Comparison of ENCODE assay signal across 21 cellular contexts in genomic region chr6:148893073-148893472, GRCh38.
DNase-seq lines count a peak whose midpoint lies in the region; ATAC-seq, FAIRE-seq and TF ChIP-seq lines count a peak whose summit lies in the region.
"Had no signal": no experiment of that assay in that cellular context is flagged by ENCODE, and none has a peak within 500 bp of the region (broad histone marks: within the 10 kb centered on the region; RNA-seq: fewer than 3 reads in every experiment).

No MANE protein-coding gene starts in this region.

- TF ChIP-seq POLR2A in HepG2 (IDR thresholded peaks at IDR 0.05; ENCODE audit: insufficient read depth in 1 of 2, low read depth in 2 of 2, low read length in 2 of 2) (no peak), right lobe of liver (IDR thresholded peaks at IDR 0.05) (no peak), K562 (conservative IDR thresholded peaks at IDR 0.05) (no peak)

- H3K9me3 Mint-ChIP-seq in GM23338, result no peaks in the 10 kb centered on the region
- H3K9me3 Mint-ChIP-seq: CD4-positive, alpha-beta T cell; CD8-positive, alpha-beta T cell had no signal

- H3K4me1 ChIP-seq in HepG2 (ENCODE audit: insufficient read depth, low read length), result peaks cover 19% of the 10 kb centered on the region
- peaks cover 0 to 21% (median 5%) of the 10 kb centered on the region in 4 donors for H3K4me1 ChIP-seq in right lobe of liver
- 0 out of 2 replicates have a peak, but pooled peaks cover 5% of the 10 kb centered on the region for H3K4me1 ChIP-seq in GM23338 (ENCODE audit: insufficient read depth)
- no peaks in the 10 kb centered on the region for H3K4me1 ChIP-seq in K562 (replicated peaks in 1 of 2; ENCODE audit: control insufficient read depth in 2 of 2, insufficient read depth in 2 of 2, low read length in 2 of 2)
- H3K4me1 ChIP-seq: Caco-2 had no signal

- TF ChIP-seq RAD21 in HepG2 (CRISPR knock-in tag; IDR thresholded peaks at IDR 0.05) (no peak), K562 (CRISPR knock-in tag; conservative IDR thresholded peaks at IDR 0.05 in 1 of 2, IDR thresholded peaks at IDR 0.05 in 1 of 2) (no peak)

- no peak overlapping the region for H3K27ac ChIP-seq in HepG2 (ENCODE audit: extremely low read length, insufficient read depth, low read length)
- H3K27ac ChIP-seq in right lobe of liver, result no peak overlapping the region
- no peak overlapping the region for H3K27ac ChIP-seq in GM23338 (ENCODE audit: low read depth)
- no peak overlapping the region for H3K27ac ChIP-seq in K562 (ENCODE audit: extremely low read depth, low read depth, low read length)
- H3K27ac ChIP-seq: BLaER1 treated with 17β-estradiol and CSF1 and Interleukin-3, amounts not matched to agents 10 nM and 100 nM; C4-2B had no signal

- H3K4me1 Mint-ChIP-seq in GM23338, result peaks cover 16% of the 10 kb centered on the region

- no peaks in the 10 kb centered on the region for H3K9me2 ChIP-seq in GM23338 (ENCODE audit: insufficient read depth)

- no peak for DNase-seq in HepG2 (ENCODE audit: low spot score)
- no peak for DNase-seq in right lobe of liver
- DNase-seq in GM23338 (ENCODE audit: low spot score), result no peak
- DNase-seq in K562 (ENCODE audit: extremely low read depth in 1 of 4, low spot score in 3 of 4), result no peak
- DNase-seq in dermis blood vessel endothelial cell, result no peak
- no peak for DNase-seq in NCI-H82 (lab: John Stamatoyannopoulos, UW)
- DNase-seq: 8988T; AML-193; Caco-2; Calu3; CD4-positive, alpha-beta T cell; CD8-positive, alpha-beta T cell; DMS79 treated with DMSO at 0.1 percent for 48 hours had no signal

- H3K4me2 ChIP-seq in HepG2 (ENCODE audit: low read depth, low read length) (no peak overlapping the region), GM23338 (no peak overlapping the region), K562 (ENCODE audit: insufficient read depth, low read length) (no peak overlapping the region)
- H3K4me2 ChIP-seq: BLaER1 treated with 17β-estradiol and CSF1 and Interleukin-3, amounts not matched to agents 10 nM and 100 nM had no signal

- H3K9ac ChIP-seq in HepG2 (ENCODE audit: insufficient read depth, low read depth, low read length), result no peak overlapping the region
- H3K9ac ChIP-seq in K562 (ENCODE audit: insufficient read depth in 1 of 2, low read depth in 2 of 2, low read length in 2 of 2), result no peak overlapping the region
- H3K9ac ChIP-seq: BLaER1 treated with 17β-estradiol and CSF1 and Interleukin-3, amounts not matched to agents 10 nM and 100 nM had no signal

- H3K79me2 ChIP-seq in HepG2 (ENCODE audit: insufficient read depth, low read length) (no peaks in the 10 kb centered on the region), GM23338 (replicated peaks; ENCODE audit: insufficient read depth) (no peaks in the 10 kb centered on the region), K562 (ENCODE audit: control insufficient read depth, insufficient read depth, low read length) (no peaks in the 10 kb centered on the region)

- no peak for FAIRE-seq in HepG2 (lab: Jason Lieb, UNC)
- no peak for FAIRE-seq in K562 (lab: Jason Lieb, UNC)
- FAIRE-seq: D721Med, G401.6, GM12878, GM12892, GM18507 had no signal

- H3K4me3 ChIP-seq in HepG2 (replicated peaks in 1 of 3; ENCODE audit: insufficient read depth in 1 of 3, low read depth in 2 of 3, low read length in 3 of 3) (no peak overlapping the region), right lobe of liver (no peak overlapping the region), GM23338 (no peak overlapping the region), K562 (no peak overlapping the region)
- H3K4me3 ChIP-seq: BLaER1 treated with 17β-estradiol and CSF1 and Interleukin-3, amounts not matched to agents 10 nM and 100 nM; GM12878 had no signal

- H3K27me3 ChIP-seq in HepG2 (ENCODE audit: control insufficient read depth in 1 of 2, insufficient read depth in 2 of 2, low read length in 2 of 2) (peaks cover 0 to 15% of the 10 kb centered on the region in 2 experiments; a peak in 3 of 5 replicates), right lobe of liver (no peaks in the 10 kb centered on the region), GM23338 (ENCODE audit: insufficient read depth) (no peaks in the 10 kb centered on the region), K562 (ENCODE audit: control insufficient read depth in 2 of 2, insufficient read depth in 2 of 2, low read length in 2 of 2) (peaks cover 0 to 22% of the 10 kb centered on the region in 2 experiments; a peak in 4 of 5 replicates)
- H3K27me3 ChIP-seq: BLaER1 treated with 17β-estradiol and CSF1 and Interleukin-3, amounts not matched to agents 10 nM and 100 nM had no signal

- POLR2A ChIA-PET in HepG2 (lab: Yijun Ruan, JAX), result no interaction called here
- POLR2A ChIA-PET in K562 (lab: Yijun Ruan, JAX), result no interaction called here

- H3K9me3 ChIP-seq in HepG2 (ENCODE audit: low read length), result no peaks in the 10 kb centered on the region
- H3K9me3 ChIP-seq in right lobe of liver, result peaks cover 0 to 3% (median under 1%) of the 10 kb centered on the region in 4 donors
- H3K9me3 ChIP-seq in K562 (replicated peaks; ENCODE audit: control insufficient read depth, insufficient read depth, low read depth, low read length), result no peaks in the 10 kb centered on the region
- H3K9me3 ChIP-seq: Caco-2 had no signal

- intact Hi-C loops in HepG2 (cut with micrococcal nuclease; ENCODE audit: unreplicated experiment) (no loop called here), right lobe of liver (cut with DNase I) (no loop called here), K562 (cut with micrococcal nuclease) (no loop called here)

- H3K36me3 Mint-ChIP-seq in GM23338 (ENCODE audit: low read depth), result peaks cover 42% of the 10 kb centered on the region
- H3K36me3 Mint-ChIP-seq: CD8-positive, alpha-beta T cell had no signal

- H2AFZ ChIP-seq in HepG2 (ENCODE audit: low read length) (no peak overlapping the region), GM23338 (no peak overlapping the region), K562 (ENCODE audit: low read depth, low read length) (no peak overlapping the region)

- no peaks in the 10 kb centered on the region for H3F3A ChIP-seq in GM23338 (replicated peaks; ENCODE audit: low read depth)

- no peak overlapping the region for H3K4me3 Mint-ChIP-seq in GM23338
- H3K4me3 Mint-ChIP-seq: B cell; CD4-positive, alpha-beta T cell; CD8-positive, alpha-beta T cell had no signal

- peaks cover 4% of the 10 kb centered on the region for H3K27me3 Mint-ChIP-seq in GM23338 (ENCODE audit: insufficient read depth, low read depth, poor library complexity)
- H3K27me3 Mint-ChIP-seq: B cell; CD4-positive, alpha-beta T cell had no signal

- in situ Hi-C loops in HepG2 (cut with HindIII; ENCODE audit: extremely low pct_ligation_motif_present, low pct_unique_long_range_greater_than_20kb), result no loop called here
- in situ Hi-C loops in K562 (cut with MboI), result no loop called here

- H4K20me1 ChIP-seq in HepG2 (ENCODE audit: insufficient read depth, low read length), result no peaks in the 10 kb centered on the region
- no peaks in the 10 kb centered on the region; the same call in 1 of the 2 replicates for H4K20me1 ChIP-seq in GM23338 (replicated peaks; ENCODE audit: insufficient read depth)
- no peaks in the 10 kb centered on the region for H4K20me1 ChIP-seq in K562 (replicated peaks; ENCODE audit: control insufficient read depth, insufficient read depth, low read length)
- H4K20me1 ChIP-seq: BLaER1 treated with 17β-estradiol and CSF1 and Interleukin-3, amounts not matched to agents 10 nM and 100 nM had no signal

- H3K36me3 ChIP-seq in HepG2 (replicated peaks in 1 of 2; ENCODE audit: control insufficient read depth in 1 of 2, insufficient read depth in 2 of 2, low read length in 2 of 2) (no peaks in the 10 kb centered on the region), right lobe of liver (no peaks in the 10 kb centered on the region), GM23338 (ENCODE audit: insufficient read depth) (no peaks in the 10 kb centered on the region; the same call in 1 of the 2 replicates), K562 (ENCODE audit: control insufficient read depth, insufficient read depth, low read length) (no peaks in the 10 kb centered on the region)

- CTCF ChIA-PET in HepG2 (lab: Yijun Ruan, JAX; ENCODE audit: low intra/inter-chr PET ratio, low total read pairs), result no interaction called here
- CTCF ChIA-PET in K562 (lab: Yijun Ruan, JAX; ENCODE audit: low intra/inter-chr PET ratio), result no interaction called here

- TF ChIP-seq CTCF in HepG2 (CRISPR knock-in tag; IDR thresholded peaks at IDR 0.05) (no peak), right lobe of liver (IDR thresholded peaks at IDR 0.05) (no peak), GM23338 (conservative IDR thresholded peaks at IDR 0.05; ENCODE audit: low read depth in 2 of 2) (no peak), K562 (IDR thresholded peaks at IDR 0.05 in 2 of 3, conservative IDR thresholded peaks at IDR 0.05 in 1 of 3; ENCODE audit: insufficient read depth in 2 of 3, low read depth in 1 of 3, low read length in 3 of 3) (no peak)

- no TSS peak for BruUV-seq in HepG2 (replicated peaks; lab: Mats Ljungman, UMichigan)
- BruUV-seq in K562 (replicated peaks; lab: Mats Ljungman, UMichigan), result no TSS peak

- H3K9me1 ChIP-seq in K562 (ENCODE audit: control insufficient read depth, insufficient read depth, low read length), result no peaks in the 10 kb centered on the region

- H3K27ac Mint-ChIP-seq in GM23338, result 0 out of 2 replicates have a peak overlapping the region, but pooled peaks have one; percentile 60
- H3K27ac Mint-ChIP-seq: B cell; CD4-positive, alpha-beta T cell; CD8-positive, alpha-beta T cell had no signal

- 19% methylated on average over 2 of the region's 2 CpGs for WGBS in HepG2 (ENCODE audit: low lambda C conversion rate)
- WGBS in right lobe of liver (ENCODE audit: insufficient coverage, low coverage, low lambda C conversion rate, missing lambda C conversion rate), result 55% methylated on average over 2 of the region's 2 CpGs
- 2% methylated on average over 2 of the region's 2 CpGs for WGBS in K562 (ENCODE audit: insufficient coverage, low coverage, missing lambda C conversion rate)

- TF ChIP-seq EP300 in HepG2 (IDR thresholded peaks at IDR 0.05; ENCODE audit: low read depth in 2 of 2, low read length in 2 of 2), result no peak
- TF ChIP-seq EP300 in HepG2 (CRISPR knock-in tag; IDR thresholded peaks at IDR 0.05; ENCODE audit: borderline replicate concordance), result no peak
- no peak for TF ChIP-seq EP300 in K562 (IDR thresholded peaks at IDR 0.05; ENCODE audit: low read length)

- ATAC-seq in HepG2 (no peak), right lobe of liver (no peak), GM23338 (no peak), K562 (no peak)
- ATAC-seq: CD8-positive, alpha-beta T cell; GM12878 had no signal

TF ChIP-seq in HepG2, 621 proteins besides CTCF, POLR2A, EP300 and RAD21 (continues in another document):
- peak; percentile 84 for TF ChIP-seq MAFF (IDR thresholded peaks at IDR 0.05; ENCODE audit: low read depth, low read length)
- peak; percentile 81 to 90 for TF ChIP-seq MAFK (conservative IDR thresholded peaks at IDR 0.05 in 1 of 2, IDR thresholded peaks at IDR 0.05 in 1 of 2; ENCODE audit: low read length in 2 of 2)

TF ChIP-seq in GM23338, 12 proteins besides CTCF, POLR2A, EP300 and RAD21 (continues in another document):
- TF ChIP-seq STAT1 (IDR thresholded peaks at IDR 0.05; ENCODE audit: unreplicated experiment) (no peak), CREB1 (CRISPR knock-in tag; IDR thresholded peaks at IDR 0.05; ENCODE audit: low read depth) (no peak), JUNB (IDR thresholded peaks at IDR 0.05; ENCODE audit: unreplicated experiment) (no peak)

Comparison
In these comparisons a context has a peak if more than half of its experiments do, and no peak if none do; other contexts are left out.
1. Of the 241 proteins assayed by ChIP-seq in both HepG2 and K562: peak only in HepG2: none; only in K562: MAFG; in both: MAFF and MAFK; in neither: 238.